In the genomic region with DNA sequence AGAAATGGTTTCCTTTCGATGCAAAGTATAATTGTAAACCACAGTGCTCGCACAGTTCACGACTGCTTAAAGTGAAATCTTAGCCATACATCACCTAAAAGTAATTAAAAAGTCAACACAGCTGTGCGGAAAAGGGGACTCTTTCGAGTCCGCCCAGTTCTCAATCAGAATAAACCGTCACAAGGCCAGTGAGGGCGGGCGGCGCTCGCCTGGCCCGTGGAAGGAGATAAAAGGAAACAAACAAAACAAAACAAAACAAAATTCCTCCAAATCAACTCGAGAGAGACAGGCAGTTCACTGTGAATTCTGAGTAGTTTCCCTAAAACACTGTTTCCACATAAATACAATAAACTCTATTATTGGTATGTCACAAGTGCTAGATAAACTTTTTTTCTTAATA, we compare ENCODE assay signal across 1 cellular context.
TF ChIP-seq lines count a peak whose summit lies in the region.

No MANE protein-coding gene starts in this region.

TF ChIP-seq in IMR-90, 13 proteins besides CTCF, POLR2A, EP300 and RAD21:
- TF ChIP-seq RCOR1 (IDR thresholded peaks at IDR 0.05; ENCODE audit: insufficient replicate concordance, low read length) (no peak), CHD1 (IDR thresholded peaks at IDR 0.05; ENCODE audit: low read depth, low read length) (no peak), MXI1 (IDR thresholded peaks at IDR 0.05; ENCODE audit: borderline replicate concordance, low read depth, low read length) (no peak), FOS (IDR thresholded peaks at IDR 0.05; ENCODE audit: low read depth, low read length) (no peak), NFE2L2 (IDR thresholded peaks at IDR 0.05; ENCODE audit: low read depth, low read length) (no peak), SMC3 (IDR thresholded peaks at IDR 0.05; ENCODE audit: low read depth, low read length) (no peak), RFX5 (IDR thresholded peaks at IDR 0.05; ENCODE audit: low read depth, low read length) (no peak), MAZ (IDR thresholded peaks at IDR 0.05; ENCODE audit: borderline replicate concordance, low read depth, low read length) (no peak), BHLHE40 (IDR thresholded peaks at IDR 0.05; ENCODE audit: low read depth, low read length) (no peak), CEBPB (IDR thresholded peaks at IDR 0.05; ENCODE audit: low read depth, low read length) (no peak), MAFK (IDR thresholded peaks at IDR 0.05; ENCODE audit: low read depth, low read length) (no peak)
- TF ChIP-seq, protein P1, sequence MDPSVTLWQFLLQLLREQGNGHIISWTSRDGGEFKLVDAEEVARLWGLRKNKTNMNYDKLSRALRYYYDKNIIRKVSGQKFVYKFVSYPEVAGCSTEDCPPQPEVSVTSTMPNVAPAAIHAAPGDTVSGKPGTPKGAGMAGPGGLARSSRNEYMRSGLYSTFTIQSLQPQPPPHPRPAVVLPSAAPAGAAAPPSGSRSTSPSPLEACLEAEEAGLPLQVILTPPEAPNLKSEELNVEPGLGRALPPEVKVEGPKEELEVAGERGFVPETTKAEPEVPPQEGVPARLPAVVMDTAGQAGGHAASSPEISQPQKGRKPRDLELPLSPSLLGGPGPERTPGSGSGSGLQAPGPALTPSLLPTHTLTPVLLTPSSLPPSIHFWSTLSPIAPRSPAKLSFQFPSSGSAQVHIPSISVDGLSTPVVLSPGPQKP (IDR thresholded peaks at IDR 0.05; ENCODE audit: borderline replicate concordance, low read depth, low read length): no peak
- TF ChIP-seq, protein P2, sequence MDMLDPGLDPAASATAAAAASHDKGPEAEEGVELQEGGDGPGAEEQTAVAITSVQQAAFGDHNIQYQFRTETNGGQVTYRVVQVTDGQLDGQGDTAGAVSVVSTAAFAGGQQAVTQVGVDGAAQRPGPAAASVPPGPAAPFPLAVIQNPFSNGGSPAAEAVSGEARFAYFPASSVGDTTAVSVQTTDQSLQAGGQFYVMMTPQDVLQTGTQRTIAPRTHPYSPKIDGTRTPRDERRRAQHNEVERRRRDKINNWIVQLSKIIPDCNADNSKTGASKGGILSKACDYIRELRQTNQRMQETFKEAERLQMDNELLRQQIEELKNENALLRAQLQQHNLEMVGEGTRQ (IDR thresholded peaks at IDR 0.05; ENCODE audit: low read depth, low read length): no peak
